ENCODE assay signal across 20 cellular contexts in genomic region chr19:55578031-55578760, GRCh38. TPM values are rescaled to one million over a fixed set of nuclear protein-coding genes. Genes with fewer than 3 reads are reported as not detected.
A peak's percentile ranks its signal among the peaks of the same experiment; 100 is the strongest.
DNase-seq lines count a peak whose midpoint lies in the region; ATAC-seq, FAIRE-seq and TF ChIP-seq lines count a peak whose summit lies in the region.
"Had no signal": no experiment of that assay in that cellular context is flagged by ENCODE, and none has a peak within 500 bp of the region (broad histone marks: within the 10 kb centered on the region; RNA-seq: fewer than 3 reads in every experiment).

No MANE protein-coding gene starts in this region.

- no peak overlapping the region for H3K4me3 ChIP-seq in kidney (ENCODE audit: low read length in 2 of 2)
- H3K4me3 ChIP-seq: GM23338 had no signal

- no peaks in the 10 kb centered on the region for H3K9me3 ChIP-seq in kidney (ENCODE audit: control insufficient read depth in 1 of 2, low read length in 2 of 2)

- no peak for DNase-seq in stimulated activated naive CD8-positive, alpha-beta T cell treated with anti-CD3 and anti-CD28 coated beads, Interleukin-15, amount 100 ng/mL, for 72 hours
- DNase-seq in stimulated activated naive CD8-positive, alpha-beta T cell treated with anti-CD3 and anti-CD28 coated beads, Interleukin-15, Interleukin-2, amounts not matched to agents 100 U/mL and 50 U/mL, for 24 hours = no peak
- DNase-seq in kidney (peak; percentile 77), activated gamma-delta T cell treated with Interleukin-2 at 50 U/mL for 16 hours (no peak)
- DNase-seq: C1 segment of cervical spinal cord; Calu3; CD4-positive, alpha-beta memory T cell; COR-L47; DMS153; DND-41; H9 had no signal

- H3K4me1 ChIP-seq in kidney (ENCODE audit: control insufficient read depth in 1 of 2, insufficient read depth in 1 of 2, low read depth in 1 of 2, low read length in 2 of 2) = peaks cover 6 to 11% of the 10 kb centered on the region in 2 donors

- H3K36me3 ChIP-seq in kidney (ENCODE audit: control insufficient read depth in 1 of 2, insufficient read depth in 2 of 2, low read length in 2 of 2) = peaks cover 0 to 8% of the 10 kb centered on the region in 2 donors

- TF ChIP-seq CTCF in kidney (IDR thresholded peaks at IDR 0.05; ENCODE audit: borderline replicate concordance, extremely low read depth, insufficient read depth) = no peak

- intact Hi-C loops in kidney (cut with DNase I) = no loop called here

- no peak for FAIRE-seq in kidney (lab: Jason Lieb, UNC)
- FAIRE-seq: G401.6, GM12892, GM19239 had no signal

- no peak overlapping the region for H3K27ac Mint-ChIP-seq in stimulated activated naive CD8-positive, alpha-beta T cell treated with anti-CD3 and anti-CD28 coated beads, Interleukin-15, amount 100 ng/mL, for 72 hours
- H3K27ac Mint-ChIP-seq in stimulated activated memory B cell treated with anti-CD40 and anti-IgM and Interleukin-4, amounts not matched to agents 10 μg/mL and 1 μg/mL and 100 μg/mL, for 72 hours = no peak overlapping the region
- H3K27ac Mint-ChIP-seq: GM23338 had no signal

- peaks cover 24% of the 10 kb centered on the region for H3K36me3 Mint-ChIP-seq in stimulated activated memory B cell treated with anti-CD40 and anti-IgM and Interleukin-4, amounts not matched to agents 10 μg/mL and 1 μg/mL and 100 μg/mL, for 72 hours

- no peaks in the 10 kb centered on the region for H3K27me3 Mint-ChIP-seq in stimulated activated naive CD8-positive, alpha-beta T cell treated with anti-CD3 and anti-CD28 coated beads, Interleukin-15, amount 100 ng/mL, for 72 hours
- H3K27me3 Mint-ChIP-seq in stimulated activated memory B cell treated with anti-CD40 and anti-IgM and Interleukin-4, amounts not matched to agents 10 μg/mL and 1 μg/mL and 100 μg/mL, for 72 hours = no peaks in the 10 kb centered on the region

- no peak overlapping the region for H3K27ac ChIP-seq in kidney (ENCODE audit: low read depth in 2 of 2, low read length in 2 of 2)

- no peaks in the 10 kb centered on the region for H3K9me3 Mint-ChIP-seq in stimulated activated naive CD8-positive, alpha-beta T cell treated with anti-CD3 and anti-CD28 coated beads, Interleukin-15, amount 100 ng/mL, for 72 hours
- no peaks in the 10 kb centered on the region for H3K9me3 Mint-ChIP-seq in stimulated activated memory B cell treated with anti-CD40 and anti-IgM and Interleukin-4, amounts not matched to agents 10 μg/mL and 1 μg/mL and 100 μg/mL, for 72 hours
- H3K9me3 Mint-ChIP-seq: GM23338, H9 had no signal

- H3K4me3 Mint-ChIP-seq in stimulated activated naive CD8-positive, alpha-beta T cell treated with anti-CD3 and anti-CD28 coated beads, Interleukin-15, amount 100 ng/mL, for 72 hours = no peak overlapping the region
- no peak overlapping the region for H3K4me3 Mint-ChIP-seq in stimulated activated memory B cell treated with anti-CD40 and anti-IgM and Interleukin-4, amounts not matched to agents 10 μg/mL and 1 μg/mL and 100 μg/mL, for 72 hours
- H3K4me3 Mint-ChIP-seq: GM23338 had no signal

- H3K9ac ChIP-seq in kidney (ENCODE audit: low read length in 2 of 2) = no peak overlapping the region

- peak; percentile 24 for ATAC-seq in stimulated activated naive CD8-positive, alpha-beta T cell treated with anti-CD3 and anti-CD28 coated beads, Interleukin-15, amount 100 ng/mL, for 72 hours
- ATAC-seq in stimulated activated naive CD8-positive, alpha-beta T cell treated with anti-CD3 and anti-CD28 coated beads, Interleukin-15, Interleukin-2, amounts not matched to agents 100 U/mL and 50 U/mL, for 24 hours = no peak
- ATAC-seq in stimulated activated memory B cell treated with anti-CD40 and anti-IgM and Interleukin-4, amounts not matched to agents 10 μg/mL and 1 μg/mL and 100 μg/mL, for 72 hours = peak; percentile 42
- no peak for ATAC-seq in GM21737 (IDR thresholded peaks at IDR 0.05; ENCODE audit: unreplicated experiment)
- ATAC-seq: GM23338, HCT116 had no signal

- peaks cover 22% of the 10 kb centered on the region for H3K4me1 Mint-ChIP-seq in stimulated activated naive CD8-positive, alpha-beta T cell treated with anti-CD3 and anti-CD28 coated beads, Interleukin-15, amount 100 ng/mL, for 72 hours
- peaks cover 17% of the 10 kb centered on the region for H3K4me1 Mint-ChIP-seq in stimulated activated memory B cell treated with anti-CD40 and anti-IgM and Interleukin-4, amounts not matched to agents 10 μg/mL and 1 μg/mL and 100 μg/mL, for 72 hours

RNA-seq across cellular contexts. Expression of gene ZNF579, which starts 2.5 kb away (rescaled TPM):
- 16.6 TPM for total RNA-seq in kidney
- polyA plus RNA-seq in kidney (ENCODE audit: insufficient read depth, low read depth, low replicate concordance) = 10.9 TPM

RNA-seq across cellular contexts. Expression of gene FIZ1, which starts 21.1 kb away (rescaled TPM):
- 17.9 TPM for total RNA-seq in kidney
- 11.9 TPM for polyA plus RNA-seq in kidney (ENCODE audit: insufficient read depth, low read depth, low replicate concordance)

RNA-seq across cellular contexts. Expression of gene ZNF524, which starts 21.9 kb away (rescaled TPM):
- 22.9 TPM for total RNA-seq in kidney
- polyA plus RNA-seq in kidney (ENCODE audit: insufficient read depth, low read depth, low replicate concordance) = 32.6 TPM

RNA-seq across cellular contexts. Expression of gene ZNF865, which starts 27.3 kb away (rescaled TPM):
- total RNA-seq in kidney = 17.4 TPM
- 5.8 TPM for polyA plus RNA-seq in kidney (ENCODE audit: insufficient read depth, low read depth, low replicate concordance)

RNA-seq across cellular contexts. Expression of gene SBK3, which starts 32.9 kb away (rescaled TPM):
- total RNA-seq in kidney = 0.66 TPM
- polyA plus RNA-seq in kidney (ENCODE audit: insufficient read depth, low read depth, low replicate concordance) = not detected
- total RNA-seq: A673; CD4-positive, alpha-beta memory T cell; H4 had no signal
- polyA plus RNA-seq: CD4-positive, alpha-beta memory T cell had no signal

Comparison
In these comparisons a context has a peak if more than half of its experiments do, and no peak if none do; other contexts are left out.
1. ATAC-seq: peak in stimulated activated naive CD8-positive, alpha-beta T cell treated with anti-CD3 and anti-CD28 coated beads, Interleukin-15, amount 100 ng/mL, for 72 hours (single experiment) and stimulated activated memory B cell treated with anti-CD40 and anti-IgM and Interleukin-4, amounts not matched to agents 10 μg/mL and 1 μg/mL and 100 μg/mL, for 72 hours (single experiment); none in stimulated activated naive CD8-positive, alpha-beta T cell treated with anti-CD3 and anti-CD28 coated beads, Interleukin-15, Interleukin-2, amounts not matched to agents 100 U/mL and 50 U/mL, for 24 hours (single experiment) and GM21737 (single experiment).